In genomic region chr6:24951831-24952299, GRCh38 we compare ENCODE assay signal across 13 cellular contexts. TPM values are rescaled to one million over a fixed set of nuclear protein-coding genes. Genes with fewer than 3 reads are reported as not detected.
DNase-seq lines count a peak whose midpoint lies in the region; ATAC-seq, FAIRE-seq and TF ChIP-seq lines count a peak whose summit lies in the region.
"Had no signal": no experiment of that assay in that cellular context is flagged by ENCODE, and none has a peak within 500 bp of the region (broad histone marks: within the 10 kb centered on the region; RNA-seq: fewer than 3 reads in every experiment).

No MANE protein-coding gene starts in this region.

- WGBS in small intestine, 3 donors = 62 to 74% (median 70%) methylated on average over 5 of the region's 5 CpGs

- H3K9me2 ChIP-seq in OCI-LY7 (ENCODE audit: insufficient read depth, low read length) = no peaks in the 10 kb centered on the region

- CTCF ChIA-PET in OCI-LY7 (lab: Charles Lee; ENCODE audit: unreplicated experiment) = no interaction called here

- H3K4me1 Mint-ChIP-seq in activated CD4-positive, alpha-beta T cell treated with anti-CD3 and anti-CD28 coated beads, Interleukin-2, amount 10 ng/mL, durations not matched to agents 24 days and 14 days = peaks cover 83% of the 10 kb centered on the region
- H3K4me1 Mint-ChIP-seq in activated naive CD8-positive, alpha-beta T cell treated with anti-CD3 and anti-CD28 coated beads for 36 hours = peaks cover 74% of the 10 kb centered on the region

- FAIRE-seq in small intestine (lab: Jason Lieb, UNC) = no peak
- FAIRE-seq: A204.1, astrocyte, HTR-8/SVneo had no signal

- peak overlapping the region; percentile 91 for H3K27ac Mint-ChIP-seq in activated CD4-positive, alpha-beta T cell treated with anti-CD3 and anti-CD28 coated beads, Interleukin-2, amount 10 ng/mL, durations not matched to agents 24 days and 14 days
- peak overlapping the region; percentile 79 for H3K27ac Mint-ChIP-seq in activated naive CD8-positive, alpha-beta T cell treated with anti-CD3 and anti-CD28 coated beads for 36 hours

- H3K79me2 ChIP-seq in OCI-LY7 (ENCODE audit: insufficient read depth, low read depth, low read length) = no peaks in the 10 kb centered on the region

- H3K27me3 ChIP-seq in small intestine (ENCODE audit: control insufficient read depth in 2 of 2, insufficient read depth in 2 of 2, low read length in 2 of 2) = no peaks in the 10 kb centered on the region

- intact Hi-C loops in activated CD4-positive, alpha-beta T cell treated with anti-CD3 and anti-CD28 coated beads, Interleukin-2, amount 10 ng/mL, durations not matched to agents 24 days and 14 days (cut with micrococcal nuclease) = loop anchor here (1.0 kb wide), 2 partner anchors 9 to 22 kb away; no protein-coding TSS in a partner anchor
- intact Hi-C loops in OCI-LY7 (cut with micrococcal nuclease; ENCODE audit: unreplicated experiment) = no loop called here

- BruUV-seq in OCI-LY7 (replicated peaks; lab: Mats Ljungman, UMichigan) = no TSS peak

- no peak for TF ChIP-seq CTCF in OCI-LY7 (conservative IDR thresholded peaks at IDR 0.05; ENCODE audit: low read length)

- H2AFZ ChIP-seq in OCI-LY7 (ENCODE audit: low read length) = no peak overlapping the region

- H3K36me3 Mint-ChIP-seq in activated CD4-positive, alpha-beta T cell treated with anti-CD3 and anti-CD28 coated beads, Interleukin-2, amount 10 ng/mL, durations not matched to agents 24 days and 14 days (ENCODE audit: low read depth) = peaks cover 24% of the 10 kb centered on the region
- peaks cover 19% of the 10 kb centered on the region for H3K36me3 Mint-ChIP-seq in activated naive CD8-positive, alpha-beta T cell treated with anti-CD3 and anti-CD28 coated beads for 36 hours

- peak overlapping the region; percentile 3; the same call in 1 of the 2 replicates for H3K4me2 ChIP-seq in OCI-LY7 (ENCODE audit: low read length)

- H3K27ac ChIP-seq in OCI-LY7 (ENCODE audit: low read depth, low read length, poor library complexity, severe bottlenecking) (no peak overlapping the region), small intestine (ENCODE audit: low read depth in 1 of 2, low read length in 1 of 2) (no peak overlapping the region)

- H3K4me1 ChIP-seq in OCI-LY7 (ENCODE audit: insufficient read depth, low read length, poor library complexity, severe bottlenecking) (peaks cover 24% of the 10 kb centered on the region), small intestine (ENCODE audit: control insufficient read depth in 2 of 2, insufficient read depth in 1 of 2, low read depth in 1 of 2, low read length in 1 of 2) (peaks cover 0 to 2% of the 10 kb centered on the region in 2 donors)

- peak; percentile 87 for DNase-seq in activated CD4-positive, alpha-beta T cell treated with anti-CD3 and anti-CD28 coated beads, Interleukin-2, amount 10 ng/mL, durations not matched to agents 24 days and 14 days
- DNase-seq in activated CD4-positive, alpha-beta T cell treated with anti-CD3 and anti-CD28 coated beads for 1 hour = no peak
- DNase-seq in OCI-LY7 (ENCODE audit: low spot score) = no peak
- DNase-seq in activated naive CD8-positive, alpha-beta T cell treated with anti-CD3 and anti-CD28 coated beads for 36 hours = no peak
- peak; percentile 37 for DNase-seq in small intestine
- no peak for DNase-seq in activated CD8-positive, alpha-beta memory T cell treated with anti-CD3 and anti-CD28 coated beads for 24 hours
- no peak for DNase-seq in SK-N-DZ (ENCODE audit: low spot score)
- DNase-seq: NCI-H2171 treated with DMSO at 0.1 percent for 48 hours, retina had no signal

- peaks cover 9% of the 10 kb centered on the region for H3K9me3 Mint-ChIP-seq in activated CD4-positive, alpha-beta T cell treated with anti-CD3 and anti-CD28 coated beads, Interleukin-2, amount 10 ng/mL, durations not matched to agents 24 days and 14 days
- peaks cover 17% of the 10 kb centered on the region for H3K9me3 Mint-ChIP-seq in activated naive CD8-positive, alpha-beta T cell treated with anti-CD3 and anti-CD28 coated beads for 36 hours

- H3K27me3 Mint-ChIP-seq in activated CD4-positive, alpha-beta T cell treated with anti-CD3 and anti-CD28 coated beads, Interleukin-2, amount 10 ng/mL, durations not matched to agents 24 days and 14 days = no peaks in the 10 kb centered on the region
- no peaks in the 10 kb centered on the region for H3K27me3 Mint-ChIP-seq in activated naive CD8-positive, alpha-beta T cell treated with anti-CD3 and anti-CD28 coated beads for 36 hours

- H3K36me3 ChIP-seq in OCI-LY7 (ENCODE audit: insufficient read depth, low read length) = no peaks in the 10 kb centered on the region
- H3K36me3 ChIP-seq in small intestine (ENCODE audit: control insufficient read depth in 2 of 2, insufficient read depth in 2 of 2, low read length in 2 of 2) = no peaks in the 10 kb centered on the region

- no peaks in the 10 kb centered on the region for H4K20me1 ChIP-seq in OCI-LY7 (ENCODE audit: insufficient read depth, low read length)

- ATAC-seq in HG02678 (IDR thresholded peaks at IDR 0.05; ENCODE audit: unreplicated experiment) = no peak

- H3K4me3 ChIP-seq in OCI-LY7 (ENCODE audit: low read depth, low read length, poor library complexity, severe bottlenecking) = no peak overlapping the region
- H3K4me3 ChIP-seq in small intestine (ENCODE audit: low read depth in 1 of 2, low read length in 2 of 2) = no peak overlapping the region

- H3K9me3 ChIP-seq in OCI-LY7 (ENCODE audit: low read length) = no peaks in the 10 kb centered on the region
- H3K9me3 ChIP-seq in small intestine (ENCODE audit: control insufficient read depth, low read depth) = no peaks in the 10 kb centered on the region

- peak overlapping the region; percentile 75 for H3K4me3 Mint-ChIP-seq in activated CD4-positive, alpha-beta T cell treated with anti-CD3 and anti-CD28 coated beads, Interleukin-2, amount 10 ng/mL, durations not matched to agents 24 days and 14 days
- peak overlapping the region; percentile 55 for H3K4me3 Mint-ChIP-seq in activated naive CD8-positive, alpha-beta T cell treated with anti-CD3 and anti-CD28 coated beads for 36 hours

- POLR2A ChIA-PET in OCI-LY7 (lab: Charles Lee) = interaction anchor here (1.1 to 1.5 kb wide), 2 partner anchors 10 to 48 kb away, joined by 5 read pairs; no protein-coding TSS in a partner anchor

RNA-seq across cellular contexts. Expression of gene RIPOR2, which starts 16.1 kb away (rescaled TPM):
- 25.3 and 26.5 TPM in 2 replicates for total RNA-seq in activated CD4-positive, alpha-beta T cell treated with anti-CD3 and anti-CD28 coated beads, Interleukin-2, amount 10 ng/mL, durations not matched to agents 24 days and 14 days
- total RNA-seq in OCI-LY7 (2014; rRNA removed; shearing (Covaris generic)) = 18.0 and 18.7 TPM in 2 replicates
- total RNA-seq in OCI-LY7 (2022) = 28.5 and 28.9 TPM in 2 replicates
- 10 to 100 TPM; 75.2 to 80.0 TPM for total RNA-seq in activated naive CD8-positive, alpha-beta T cell treated with anti-CD3 and anti-CD28 coated beads for 36 hours
- 1 to 10 TPM; 1.6 to 3.1 (median 1.8) TPM for polyA plus RNA-seq in small intestine
- polyA plus RNA-seq in SK-N-DZ (2014; cell fraction: cytosol; rRNA removed) = not detected in 2 replicates
- polyA plus RNA-seq in SK-N-DZ (2014; cell fraction: nucleus; rRNA removed) = not detected in 2 replicates

Comparison
In these comparisons a context has a peak if more than half of its experiments do, and no peak if none do; other contexts are left out.
1. DNase-seq: peak in activated CD4-positive, alpha-beta T cell treated with anti-CD3 and anti-CD28 coated beads, Interleukin-2, amount 10 ng/mL, durations not matched to agents 24 days and 14 days (single experiment) and small intestine (single experiment); none in activated CD4-positive, alpha-beta T cell treated with anti-CD3 and anti-CD28 coated beads for 1 hour (single experiment), OCI-LY7 (single experiment), activated naive CD8-positive, alpha-beta T cell treated with anti-CD3 and anti-CD28 coated beads for 36 hours (single experiment), activated CD8-positive, alpha-beta memory T cell treated with anti-CD3 and anti-CD28 coated beads for 24 hours (single experiment) and SK-N-DZ (single experiment).